In the genomic region with DNA sequence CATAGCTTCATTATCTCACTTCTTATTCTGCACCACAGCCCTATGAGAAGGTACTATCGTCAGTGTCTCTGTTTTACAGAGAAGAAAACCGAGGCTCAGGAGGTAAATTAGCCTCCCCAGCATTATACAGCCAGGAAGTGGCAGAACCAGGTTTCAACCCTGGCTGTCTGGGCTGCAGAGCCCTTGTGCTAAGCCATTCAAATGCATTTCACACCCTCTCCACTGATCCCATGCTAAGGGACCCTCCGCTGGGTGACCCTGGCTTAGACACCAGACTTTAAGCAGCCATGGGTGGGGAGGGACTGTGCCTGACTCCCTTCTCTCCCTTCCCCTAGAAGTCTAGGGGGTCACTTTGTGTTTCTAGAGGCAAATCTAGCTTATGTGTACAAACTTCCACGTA, we compare ENCODE assay signal across 18 cellular contexts.
"Had no signal": no experiment of that assay in that cellular context is flagged by ENCODE, and none has a peak within 500 bp of the region (broad histone marks: within the 10 kb centered on the region; RNA-seq: fewer than 3 reads in every experiment).

No MANE protein-coding gene starts in this region.

- H3K36me3 ChIP-seq: esophagus muscularis mucosa, gastrocnemius medialis, heart right ventricle, neutrophil, sigmoid colon, thoracic aorta, transverse colon had no signal

- DNase-seq: effector memory CD4-positive, alpha-beta T cell; gastrocnemius medialis; heart right ventricle; left colon; mesendoderm; naive B cell; sigmoid colon; stimulated activated CD4-positive, alpha-beta T cell treated with anti-CD3 and anti-CD28 coated beads, Interleukin-2, amount 100 ng/mL, for 24 hours; stimulated activated CD4-positive, alpha-beta T cell treated with anti-CD3 and anti-CD28 coated beads, Interleukin-4, amount 100 ng/mL, for 4 hours; stimulated activated naive B cell treated with anti-CD40 and anti-IgM and Interleukin-4, amounts not matched to agents 10 μg/mL and 1 μg/mL and 100 μg/mL, for 72 hours; stimulated activated naive CD8-positive, alpha-beta T cell treated with anti-CD3 and anti-CD28 coated beads, Interleukin-15, amount 100 ng/mL, for 72 hours; transverse colon had no signal

- H3K4me1 ChIP-seq: esophagus muscularis mucosa, gastrocnemius medialis, heart right ventricle, sigmoid colon, transverse colon had no signal

- H3K4me3 Mint-ChIP-seq: naive B cell; nephron; stimulated activated naive B cell treated with anti-CD40 and anti-IgM and Interleukin-4, amounts not matched to agents 10 μg/mL and 1 μg/mL and 100 μg/mL, for 72 hours; stimulated activated naive CD8-positive, alpha-beta T cell treated with anti-CD3 and anti-CD28 coated beads, Interleukin-15, amount 100 ng/mL, for 72 hours had no signal

- ATAC-seq: gastrocnemius medialis; heart right ventricle; left colon; stimulated activated naive B cell treated with anti-CD40 and anti-IgM and Interleukin-4, amounts not matched to agents 10 μg/mL and 1 μg/mL and 100 μg/mL, for 72 hours; stimulated activated naive CD8-positive, alpha-beta T cell treated with anti-CD3 and anti-CD28 coated beads, Interleukin-15, amount 100 ng/mL, for 72 hours had no signal

- H3K27ac Mint-ChIP-seq: naive B cell; nephron; stimulated activated naive B cell treated with anti-CD40 and anti-IgM and Interleukin-4, amounts not matched to agents 10 μg/mL and 1 μg/mL and 100 μg/mL, for 72 hours; stimulated activated naive CD8-positive, alpha-beta T cell treated with anti-CD3 and anti-CD28 coated beads, Interleukin-15, amount 100 ng/mL, for 72 hours had no signal

- H3K27ac ChIP-seq: epithelial cell of prostate, esophagus muscularis mucosa, gastrocnemius medialis, heart right ventricle, neutrophil, sigmoid colon, skin epidermis, thoracic aorta, transverse colon had no signal

- H3K27me3 ChIP-seq: gastrocnemius medialis, transverse colon had no signal

- H3K4me1 Mint-ChIP-seq: nephron; stimulated activated naive B cell treated with anti-CD40 and anti-IgM and Interleukin-4, amounts not matched to agents 10 μg/mL and 1 μg/mL and 100 μg/mL, for 72 hours; stimulated activated naive CD8-positive, alpha-beta T cell treated with anti-CD3 and anti-CD28 coated beads, Interleukin-15, amount 100 ng/mL, for 72 hours had no signal

- H3K9me3 Mint-ChIP-seq: stimulated activated naive B cell treated with anti-CD40 and anti-IgM and Interleukin-4, amounts not matched to agents 10 μg/mL and 1 μg/mL and 100 μg/mL, for 72 hours; stimulated activated naive CD8-positive, alpha-beta T cell treated with anti-CD3 and anti-CD28 coated beads, Interleukin-15, amount 100 ng/mL, for 72 hours had no signal

- H3K36me3 Mint-ChIP-seq: naive B cell; stimulated activated naive B cell treated with anti-CD40 and anti-IgM and Interleukin-4, amounts not matched to agents 10 μg/mL and 1 μg/mL and 100 μg/mL, for 72 hours had no signal

- H3K4me3 ChIP-seq: esophagus muscularis mucosa, gastrocnemius medialis, heart right ventricle, sigmoid colon, skin epidermis, thoracic aorta, transverse colon had no signal
